Comparison of ENCODE assay signal across 9 cellular contexts in the genomic region with DNA sequence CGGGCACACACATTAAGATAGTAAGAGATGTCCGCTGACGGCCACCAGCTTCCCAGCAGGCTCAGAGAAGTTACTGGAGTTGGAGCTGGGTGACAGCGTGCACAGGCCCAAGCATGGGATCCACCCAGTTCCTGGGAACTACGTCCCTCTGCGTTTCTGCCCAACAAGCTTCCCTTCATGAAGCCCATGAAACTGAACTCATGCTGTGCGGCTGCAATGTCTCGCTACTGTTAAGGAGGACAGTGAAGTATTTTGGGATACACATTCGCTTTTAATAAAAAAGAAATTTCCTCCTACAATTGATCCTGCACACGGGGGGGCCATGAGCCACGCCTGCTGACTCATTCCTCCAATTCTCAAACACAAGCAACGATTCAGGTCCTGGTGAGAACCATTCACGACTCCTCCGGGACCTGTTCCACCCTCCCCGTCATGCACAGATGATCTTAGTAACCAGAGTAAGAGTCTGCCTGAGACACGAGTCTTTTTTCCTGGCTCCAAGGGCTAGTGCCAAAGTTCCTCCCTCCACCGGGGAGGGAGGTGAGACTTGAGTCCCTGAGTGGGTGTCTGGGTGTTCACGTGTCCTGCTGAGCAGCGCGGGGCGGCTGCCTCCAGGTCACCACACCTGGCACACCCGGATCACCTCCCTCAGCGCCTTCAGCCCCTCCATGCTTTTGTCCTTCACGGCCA. TPM values are rescaled to one million over a fixed set of nuclear protein-coding genes. Genes with fewer than 3 reads are reported as not detected.
DNase-seq lines count a peak whose midpoint lies in the region; ATAC-seq and TF ChIP-seq lines count a peak whose summit lies in the region.
"Had no signal": no experiment of that assay in that cellular context is flagged by ENCODE, and none has a peak within 500 bp of the region (broad histone marks: within the 10 kb centered on the region; RNA-seq: fewer than 3 reads in every experiment).

No MANE protein-coding gene starts in this region.

- peak overlapping the region in 4 of 7 donors; percentile 21 to 68 (median 58) for H3K27ac Mint-ChIP-seq in CD4-positive, alpha-beta memory T cell
- H3K27ac Mint-ChIP-seq in neural progenitor cell: no peak overlapping the region
- H3K27ac Mint-ChIP-seq in natural killer cell treated with Interleukin-12 subunit alpha and Interleukin-12 subunit beta and Interleukin-15 and Interleukin-18, amount 100 ng/mL, for 72 hours: no peak overlapping the region

- peaks cover 10 to 36% (median 19%) of the 10 kb centered on the region in 4 donors for H3K4me1 Mint-ChIP-seq in CD4-positive, alpha-beta memory T cell
- peaks cover 33% of the 10 kb centered on the region for H3K4me1 Mint-ChIP-seq in neural progenitor cell
- H3K4me1 Mint-ChIP-seq in natural killer cell treated with Interleukin-12 subunit alpha and Interleukin-12 subunit beta and Interleukin-15 and Interleukin-18, amount 100 ng/mL, for 72 hours (ENCODE audit: low read depth in 2 of 2): peaks cover 9 to 17% of the 10 kb centered on the region in 2 donors

- H3K4me1 ChIP-seq in CD4-positive, alpha-beta memory T cell (ENCODE audit: insufficient read depth, low read length): peaks cover 20% of the 10 kb centered on the region
- peaks cover 11% of the 10 kb centered on the region for H3K4me1 ChIP-seq in colonic mucosa
- peaks cover 3% of the 10 kb centered on the region for H3K4me1 ChIP-seq in neural progenitor cell

- H3K36me3 Mint-ChIP-seq in CD4-positive, alpha-beta memory T cell: peaks cover 0 to 23% of the 10 kb centered on the region in 2 donors
- no peaks in the 10 kb centered on the region for H3K36me3 Mint-ChIP-seq in neural progenitor cell
- no peaks in the 10 kb centered on the region for H3K36me3 Mint-ChIP-seq in natural killer cell treated with Interleukin-12 subunit alpha and Interleukin-12 subunit beta and Interleukin-15 and Interleukin-18, amount 100 ng/mL, for 72 hours

- no peak for ATAC-seq in natural killer cell treated with Interleukin-12 subunit alpha and Interleukin-12 subunit beta and Interleukin-15 and Interleukin-18, amount 100 ng/mL, for 72 hours

- no peaks in the 10 kb centered on the region for H3K27me3 Mint-ChIP-seq in CD4-positive, alpha-beta memory T cell
- H3K27me3 Mint-ChIP-seq in neural progenitor cell (ENCODE audit: insufficient read depth, low read depth): peaks cover 2% of the 10 kb centered on the region
- H3K27me3 Mint-ChIP-seq in natural killer cell treated with Interleukin-12 subunit alpha and Interleukin-12 subunit beta and Interleukin-15 and Interleukin-18, amount 100 ng/mL, for 72 hours: no peaks in the 10 kb centered on the region

- peaks cover 21% of the 10 kb centered on the region for H3K79me2 ChIP-seq in neural progenitor cell (ENCODE audit: low read depth)

- CTCF ChIA-PET in CD4-positive, alpha-beta memory T cell (lab: Charles Lee; ENCODE audit: partially characterized antibody): no interaction called here

- peaks cover 11% of the 10 kb centered on the region for H3K36me3 ChIP-seq in CD4-positive, alpha-beta memory T cell (ENCODE audit: insufficient read depth, low read length)
- H3K36me3 ChIP-seq in colonic mucosa (no peaks in the 10 kb centered on the region), neural progenitor cell (no peaks in the 10 kb centered on the region)

- peak overlapping the region; percentile 36 to 84 for H3K9ac ChIP-seq in colonic mucosa (ENCODE audit: low read depth in 2 of 2, low read length in 2 of 2)
- no peak overlapping the region for H3K9ac ChIP-seq in neural progenitor cell

- no peak overlapping the region for H3K4me2 ChIP-seq in neural progenitor cell

- H3K27ac ChIP-seq in CD4-positive, alpha-beta memory T cell (ENCODE audit: low read depth, low read length): no peak overlapping the region
- H3K27ac ChIP-seq in colonic mucosa: peak overlapping the region; percentile 80
- H3K27ac ChIP-seq in neural progenitor cell: no peak overlapping the region

- POLR2A ChIA-PET in CD4-positive, alpha-beta memory T cell (lab: Charles Lee; ENCODE audit: partially characterized antibody): no interaction called here

- H3K4me3 Mint-ChIP-seq in CD4-positive, alpha-beta memory T cell: peak overlapping the region in 3 of 8 donors; percentile 25 to 39 (median 27)
- H3K4me3 Mint-ChIP-seq in neural progenitor cell: peak overlapping the region; percentile 79
- H3K4me3 Mint-ChIP-seq in natural killer cell treated with Interleukin-12 subunit alpha and Interleukin-12 subunit beta and Interleukin-15 and Interleukin-18, amount 100 ng/mL, for 72 hours: no peak overlapping the region

- DNase-seq in CD4-positive, alpha-beta memory T cell: no peak
- DNase-seq in LoVo (ENCODE audit: low spot score): peak; percentile 22
- DNase-seq in colonic mucosa: peak; percentile 78
- DNase-seq in neural progenitor cell (ENCODE audit: low spot score): no peak
- DNase-seq in Ammon's horn (ENCODE audit: low spot score): no peak
- no peak for DNase-seq in natural killer cell treated with Interleukin-12 subunit alpha and Interleukin-12 subunit beta and Interleukin-15 and Interleukin-18, amount 100 ng/mL, for 72 hours (ENCODE audit: low spot score)
- no peak for DNase-seq in HCEC 1CT
- no peak for DNase-seq in dermis blood vessel endothelial cell
- DNase-seq: activated CD4-positive, alpha-beta T cell treated with anti-CD3 and anti-CD28 coated beads, Interleukin-2, amount 50 U/mL, for 48 hours had no signal

- H2AFZ ChIP-seq in neural progenitor cell (replicated peaks): no peak overlapping the region

- H3K9me3 Mint-ChIP-seq in CD4-positive, alpha-beta memory T cell: no peaks in the 10 kb centered on the region
- no peaks in the 10 kb centered on the region for H3K9me3 Mint-ChIP-seq in neural progenitor cell
- no peaks in the 10 kb centered on the region for H3K9me3 Mint-ChIP-seq in natural killer cell treated with Interleukin-12 subunit alpha and Interleukin-12 subunit beta and Interleukin-15 and Interleukin-18, amount 100 ng/mL, for 72 hours

- H4K20me1 ChIP-seq in neural progenitor cell (ENCODE audit: low read depth): no peaks in the 10 kb centered on the region

- intact Hi-C loops in CD4-positive, alpha-beta memory T cell (cut with micrococcal nuclease): no loop called here
- intact Hi-C loops in colonic mucosa (cut with DNase I): no loop called here

- H3K27me3 ChIP-seq in CD4-positive, alpha-beta memory T cell (ENCODE audit: insufficient read depth, low read length): no peaks in the 10 kb centered on the region
- H3K27me3 ChIP-seq in colonic mucosa (no peaks in the 10 kb centered on the region), neural progenitor cell (no peaks in the 10 kb centered on the region)

- TF ChIP-seq CTCF in colonic mucosa (IDR thresholded peaks at IDR 0.05) (no peak), neural progenitor cell (IDR thresholded peaks at IDR 0.05) (no peak)

- H3K9me3 ChIP-seq in CD4-positive, alpha-beta memory T cell (ENCODE audit: control insufficient read depth in 1 of 2, low read length in 2 of 2): no peaks in the 10 kb centered on the region
- H3K9me3 ChIP-seq in colonic mucosa (no peaks in the 10 kb centered on the region), neural progenitor cell (ENCODE audit: low read depth) (no peaks in the 10 kb centered on the region)

- H3K4me3 ChIP-seq in CD4-positive, alpha-beta memory T cell (ENCODE audit: low read length in 2 of 2): no peak overlapping the region
- no peak overlapping the region for H3K4me3 ChIP-seq in colonic mucosa
- no peak overlapping the region for H3K4me3 ChIP-seq in neural progenitor cell

- peaks cover 12% of the 10 kb centered on the region for H3F3A ChIP-seq in neural progenitor cell (ENCODE audit: low read depth)

RNA-seq across cellular contexts. Expression of a gene that starts 2.6 kb away (rescaled TPM):
- 10 to 100 TPM; 19.3 to 22.2 TPM for total RNA-seq in CD4-positive, alpha-beta memory T cell
- polyA plus RNA-seq in CD4-positive, alpha-beta memory T cell: 10 to 100 TPM; 39.7 to 50.2 TPM
- total RNA-seq in colonic mucosa: 10 to 100 TPM; 28.7 to 45.8 TPM
- 31.1 and 50.3 TPM in 2 replicates for total RNA-seq in neural progenitor cell (ENCODE audit: low replicate concordance)
- 10 to 100 TPM; 23.2 to 69.1 TPM for total RNA-seq in natural killer cell treated with Interleukin-12 subunit alpha and Interleukin-12 subunit beta and Interleukin-15 and Interleukin-18, amount 100 ng/mL, for 72 hours
- 12.6 and 20.1 TPM in 2 replicates for total RNA-seq in dermis blood vessel endothelial cell

RNA-seq across cellular contexts. Expression of a gene that starts 11.2 kb away (rescaled TPM):
- not detected for total RNA-seq in CD4-positive, alpha-beta memory T cell
- not detected for polyA plus RNA-seq in CD4-positive, alpha-beta memory T cell
- total RNA-seq in colonic mucosa (10 to 100 TPM; 35.8 to 54.3 TPM), neural progenitor cell (ENCODE audit: low replicate concordance) (0.17 and 0.22 TPM in 2 replicates), dermis blood vessel endothelial cell (under 0.01 and 0.05 TPM in 2 replicates)
- not detected for total RNA-seq in natural killer cell treated with Interleukin-12 subunit alpha and Interleukin-12 subunit beta and Interleukin-15 and Interleukin-18, amount 100 ng/mL, for 72 hours

RNA-seq across cellular contexts. Expression of a gene that starts 36.7 kb away (rescaled TPM):
- total RNA-seq in CD4-positive, alpha-beta memory T cell: 10 to 100 TPM; 50.1 to 50.3 TPM
- 1 to 10 TPM in 1 of 2 donors, under 1 TPM in 1; 0.32 to 1.0 TPM for polyA plus RNA-seq in CD4-positive, alpha-beta memory T cell
- total RNA-seq in colonic mucosa (10 to 100 TPM; 30.7 to 42.4 TPM), neural progenitor cell (ENCODE audit: low replicate concordance) (4.3 and 4.7 TPM in 2 replicates), dermis blood vessel endothelial cell (34.7 and 42.9 TPM in 2 replicates)
- 10 to 100 TPM; 43.1 to 60.9 TPM for total RNA-seq in natural killer cell treated with Interleukin-12 subunit alpha and Interleukin-12 subunit beta and Interleukin-15 and Interleukin-18, amount 100 ng/mL, for 72 hours

Comparison
In these comparisons a context has a peak if more than half of its experiments do, and no peak if none do; other contexts are left out.
1. DNase-seq: peak in LoVo (single experiment) and colonic mucosa (single experiment); none in CD4-positive, alpha-beta memory T cell (0 of 5), neural progenitor cell (single experiment), Ammon's horn (single experiment), natural killer cell treated with Interleukin-12 subunit alpha and Interleukin-12 subunit beta and Interleukin-15 and Interleukin-18, amount 100 ng/mL, for 72 hours (single experiment), HCEC 1CT (single experiment) and dermis blood vessel endothelial cell (single experiment).
2. H3K27ac Mint-ChIP-seq: peak in CD4-positive, alpha-beta memory T cell (4 of 7); none in neural progenitor cell (single experiment) and natural killer cell treated with Interleukin-12 subunit alpha and Interleukin-12 subunit beta and Interleukin-15 and Interleukin-18, amount 100 ng/mL, for 72 hours (0 of 2).
3. RNA of a gene that starts 11.2 kb away (total RNA-seq): 35.8 to 54.3 TPM in colonic mucosa; 0.17 to 0.22 TPM in neural progenitor cell, not detected in CD4-positive, alpha-beta memory T cell, not detected in natural killer cell treated with Interleukin-12 subunit alpha and Interleukin-12 subunit beta and Interleukin-15 and Interleukin-18, amount 100 ng/mL, for 72 hours and under 0.01 to 0.05 TPM in dermis blood vessel endothelial cell; every median in the first group is over 10 times any median in the second.